1 cellular context compared by ENCODE assay signal in genomic region chr21:24014381-24014780, GRCh38.
TF ChIP-seq lines count a peak whose summit lies in the region.

No MANE protein-coding gene starts in this region.

TF ChIP-seq in SK-N-SH treated with all-trans-retinoic acid at 6 μM for 48 hours, 23 proteins besides CTCF, POLR2A, EP300 and RAD21 (continued from another document):
- no peak for TF ChIP-seq CSRNP3 (CRISPR knock-in tag; IDR thresholded peaks at IDR 0.05)
- no peak for TF ChIP-seq TCF4 (CRISPR knock-in tag; IDR thresholded peaks at IDR 0.05; ENCODE audit: borderline replicate concordance)
- no peak for TF ChIP-seq SNAI2 (CRISPR knock-in tag; IDR thresholded peaks at IDR 0.05)
- TF ChIP-seq CSDC2 (CRISPR knock-in tag; IDR thresholded peaks at IDR 0.05): no peak
- TF ChIP-seq ZNF70 (CRISPR knock-in tag; IDR thresholded peaks at IDR 0.05): no peak
- TF ChIP-seq ARNTL (CRISPR knock-in tag; IDR thresholded peaks at IDR 0.05; ENCODE audit: borderline replicate concordance, low read depth): no peak
- TF ChIP-seq TSHZ2 (CRISPR knock-in tag; IDR thresholded peaks at IDR 0.05): no peak
- TF ChIP-seq ISL1 (CRISPR knock-in tag; IDR thresholded peaks at IDR 0.05): no peak
- no peak for TF ChIP-seq ZNF565 (CRISPR knock-in tag; conservative IDR thresholded peaks at IDR 0.05; ENCODE audit: low read depth)
- TF ChIP-seq PPARA (CRISPR knock-in tag; IDR thresholded peaks at IDR 0.05; ENCODE audit: borderline replicate concordance): no peak
- TF ChIP-seq GLIS3 (CRISPR knock-in tag; IDR thresholded peaks at IDR 0.05): no peak
- no peak for TF ChIP-seq TOX (CRISPR knock-in tag; IDR thresholded peaks at IDR 0.05; ENCODE audit: borderline replicate concordance)
- TF ChIP-seq RARB (CRISPR knock-in tag; IDR thresholded peaks at IDR 0.05): no peak
- TF ChIP-seq ZFP30 (CRISPR knock-in tag; IDR thresholded peaks at IDR 0.05): no peak
- no peak for TF ChIP-seq ESRRG (CRISPR knock-in tag; IDR thresholded peaks at IDR 0.05)
- TF ChIP-seq ZC3H10 (CRISPR knock-in tag; IDR thresholded peaks at IDR 0.05): no peak
- no peak for TF ChIP-seq OSR1 (CRISPR knock-in tag; IDR thresholded peaks at IDR 0.05)
